22 cellular contexts compared by ENCODE assay signal in genomic region chr2:222049946-222050345, GRCh38.
DNase-seq lines count a peak whose midpoint lies in the region; ATAC-seq and TF ChIP-seq lines count a peak whose summit lies in the region.
"Had no signal": no experiment of that assay in that cellular context is flagged by ENCODE, and none has a peak within 500 bp of the region (broad histone marks: within the 10 kb centered on the region; RNA-seq: fewer than 3 reads in every experiment).

No MANE protein-coding gene starts in this region.

- no peaks in the 10 kb centered on the region for H3K9me3 ChIP-seq in right lobe of liver
- H3K9me3 ChIP-seq: heart right ventricle, sigmoid colon, SK-N-SH, tibial nerve had no signal

- no peak overlapping the region for H4K5ac ChIP-seq in mesendoderm (ENCODE audit: low read length)

- H2AK5ac ChIP-seq in mesendoderm (ENCODE audit: low read length), result no peak overlapping the region

- H3K4me3 ChIP-seq in epithelial cell of esophagus (ENCODE audit: low read length) (no peak overlapping the region), mesendoderm (ENCODE audit: low read length) (no peak overlapping the region), right lobe of liver (no peak overlapping the region)
- H3K4me3 ChIP-seq: heart right ventricle, sigmoid colon, tibial nerve had no signal

- H3K23ac ChIP-seq in mesendoderm (ENCODE audit: low read length), result no peak overlapping the region

- H3K27ac ChIP-seq in mesendoderm (ENCODE audit: low read depth, low read length), result no peak overlapping the region
- H3K27ac ChIP-seq in right lobe of liver, result no peak overlapping the region
- H3K27ac ChIP-seq: heart right ventricle, sigmoid colon, tibial nerve, WERI-Rb-1 had no signal

- H3K4me1 ChIP-seq in mesendoderm (ENCODE audit: control insufficient read depth, low read depth, low read length) (peaks cover 2% of the 10 kb centered on the region), right lobe of liver (no peaks in the 10 kb centered on the region)
- H3K4me1 ChIP-seq: heart right ventricle, sigmoid colon, tibial nerve had no signal

- WGBS in mesendoderm (ENCODE audit: extremely low coverage, insufficient coverage, low lambda C conversion rate), result no CpG with 5 or more reads among the region's 3 CpGs
- WGBS in right lobe of liver (ENCODE audit: insufficient coverage, low coverage, low lambda C conversion rate, missing lambda C conversion rate), result 68% methylated on average over 3 of the region's 3 CpGs

- H2BK5ac ChIP-seq in mesendoderm (ENCODE audit: low read length), result no peak overlapping the region

- H3K56ac ChIP-seq in mesendoderm (ENCODE audit: low read length), result no peak overlapping the region

- no peak overlapping the region for H3K9ac ChIP-seq in mesendoderm (ENCODE audit: low read length)
- H3K9ac ChIP-seq: SK-N-SH had no signal

- H4K8ac ChIP-seq in mesendoderm (ENCODE audit: low read depth, low read length), result no peak overlapping the region

- no peak for ATAC-seq in right lobe of liver
- ATAC-seq: heart right ventricle, left colon had no signal

- H3K27me3 ChIP-seq in mesendoderm (ENCODE audit: insufficient read depth, low read length, poor library complexity) (no peaks in the 10 kb centered on the region), right lobe of liver (no peaks in the 10 kb centered on the region)

- TF ChIP-seq CTCF in epithelial cell of esophagus (IDR thresholded peaks at IDR 0.05; ENCODE audit: insufficient read depth, low read depth, low read length, missing control alignments), result no peak
- no peak for TF ChIP-seq CTCF in right lobe of liver (IDR thresholded peaks at IDR 0.05)

- no peak overlapping the region for H2BK120ac ChIP-seq in mesendoderm (ENCODE audit: low read depth, low read length)

- H3K36me3 ChIP-seq in mesendoderm (ENCODE audit: control insufficient read depth, insufficient read depth, low read length), result no peaks in the 10 kb centered on the region
- H3K36me3 ChIP-seq in right lobe of liver, result no peaks in the 10 kb centered on the region
- H3K36me3 ChIP-seq: heart right ventricle, sigmoid colon, tibial nerve, WERI-Rb-1 had no signal

- H3K79me1 ChIP-seq in mesendoderm (ENCODE audit: low read length), result no peaks in the 10 kb centered on the region

- H3K4ac ChIP-seq in mesendoderm (ENCODE audit: low read depth, low read length), result no peak overlapping the region

- no peak overlapping the region for H3K4me2 ChIP-seq in mesendoderm (ENCODE audit: low read length)
- H3K4me2 ChIP-seq: SK-N-SH had no signal

- intact Hi-C loops in head of caudate nucleus (cut with DNase I), result no loop called here
- intact Hi-C loops in right lobe of liver (cut with DNase I), result no loop called here

- DNase-seq in ELF-1 (ENCODE audit: low read depth, low spot score) (peak; percentile 83), NCI-H460 (ENCODE audit: extremely low read depth, low read depth) (peak; percentile 48), epithelial cell of esophagus (ENCODE audit: low read depth) (peak; percentile 79), mesendoderm (peak; percentile 70), T-helper 9 cell (no peak), head of caudate nucleus (no peak), right lobe of liver (no peak), NCI-H2107 treated with DMSO at 0.1 percent for 48 hours (lab: John Stamatoyannopoulos, UW; ENCODE audit: unreplicated experiment) (no peak)
- DNase-seq: activated CD4-positive, alpha-beta T cell treated with anti-CD3 and anti-CD28 coated beads, Interleukin-2, amount 10 ng/mL, durations not matched to agents 7 days and 5 days; activated naive CD4-positive, alpha-beta T cell treated with Interleukin-2 at 50 U/mL for 16 hours; activated T-cell treated with anti-CD3 and anti-CD28 coated beads, Interleukin-2, amount 50 U/mL, for 48 hours; anterior cingulate cortex; central memory CD4-positive, alpha-beta T cell; heart right ventricle; KG1; left colon; NCI-H2171; NCI-H526; sigmoid colon; SK-N-SH; WERI-Rb-1 had no signal

- TF ChIP-seq POLR2A in right lobe of liver (IDR thresholded peaks at IDR 0.05), result no peak

- H2BK15ac ChIP-seq in mesendoderm (replicated peaks; ENCODE audit: low read depth), result no peak overlapping the region

- H3K79me2 ChIP-seq in mesendoderm (ENCODE audit: control insufficient read depth, insufficient read depth, low read length), result no peaks in the 10 kb centered on the region

- no peak overlapping the region for H3K18ac ChIP-seq in mesendoderm (ENCODE audit: low read length)

Comparison
In these comparisons a context has a peak if more than half of its experiments do, and no peak if none do; other contexts are left out.
1. DNase-seq: peak in ELF-1 (single experiment), NCI-H460 (single experiment), epithelial cell of esophagus (single experiment) and mesendoderm (single experiment); none in T-helper 9 cell (single experiment), head of caudate nucleus (0 of 42), right lobe of liver (0 of 3) and NCI-H2107 treated with DMSO at 0.1 percent for 48 hours (single experiment).